ENCODE assay signal across 9 cellular contexts in the genomic region with DNA sequence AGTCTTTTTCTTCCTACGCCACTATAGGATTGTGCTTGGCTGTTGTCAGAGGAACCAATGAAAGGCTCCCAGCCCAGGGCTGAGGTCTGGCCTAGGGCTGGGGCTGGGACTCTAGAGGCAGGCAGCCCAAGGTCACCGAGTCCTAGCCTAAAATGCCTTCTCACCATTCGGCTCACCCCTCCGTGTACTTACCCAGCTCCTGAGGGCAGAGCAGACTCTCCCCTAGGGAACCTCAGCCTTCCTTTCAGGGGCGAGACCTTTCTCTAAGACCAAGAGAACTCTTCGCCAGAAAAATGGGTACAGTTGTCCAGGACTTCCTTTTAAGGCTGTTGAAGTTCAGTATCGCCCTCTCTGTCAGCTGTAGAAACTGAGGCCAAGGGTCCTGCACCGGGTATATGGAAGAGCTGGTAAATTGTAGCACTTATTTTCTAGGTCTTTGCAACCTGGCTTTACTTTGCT. TPM values are rescaled to one million over a fixed set of nuclear protein-coding genes. Genes with fewer than 3 reads are reported as not detected.
DNase-seq lines count a peak whose midpoint lies in the region; ATAC-seq and TF ChIP-seq lines count a peak whose summit lies in the region.
"Had no signal": no experiment of that assay in that cellular context is flagged by ENCODE, and none has a peak within 500 bp of the region (broad histone marks: within the 10 kb centered on the region; RNA-seq: fewer than 3 reads in every experiment).

No MANE protein-coding gene starts in this region.

- no peak for TF ChIP-seq POLR2A in breast epithelium (IDR thresholded peaks at IDR 0.05)
- no peak for TF ChIP-seq POLR2A in upper lobe of left lung (IDR thresholded peaks at IDR 0.05)

- no peak for TF ChIP-seq EP300 in upper lobe of left lung (IDR thresholded peaks at IDR 0.05)

- CTCF ChIA-PET in activated naive CD4-positive, alpha-beta T cell treated with anti-CD3 and anti-CD28 coated beads, Interleukin-2, amount 10 ng/mL, durations not matched to agents 7 days and 5 days (lab: Charles Lee), result no interaction called here

- no CpG with 5 or more reads among the region's 8 CpGs for WGBS in mesendoderm (ENCODE audit: extremely low coverage, insufficient coverage, low lambda C conversion rate)
- WGBS in upper lobe of left lung, 2 donors, result 63 to 72% methylated on average over 6 to 8 of the region's 8 CpGs

- peak overlapping the region; percentile 18 for H4K5ac ChIP-seq in mesendoderm (ENCODE audit: low read length)

- H2BK15ac ChIP-seq in mesendoderm (replicated peaks; ENCODE audit: low read depth), result no peak overlapping the region

- no peak for ATAC-seq in activated naive CD4-positive, alpha-beta T cell treated with anti-CD3 and anti-CD28 coated beads, Interleukin-2, amount 50 U/mL, for 72 hours
- ATAC-seq in upper lobe of left lung (ENCODE audit: low FRiP score in 2 of 2), result no peak
- no peak for ATAC-seq in GM19452 (IDR thresholded peaks at IDR 0.05; ENCODE audit: unreplicated experiment)

- peak overlapping the region; percentile 22 for H2BK5ac ChIP-seq in mesendoderm (ENCODE audit: low read length)

- H3K4me1 ChIP-seq in breast epithelium, result peaks cover 0 to 5% of the 10 kb centered on the region in 2 donors
- peaks cover 6% of the 10 kb centered on the region for H3K4me1 ChIP-seq in mesendoderm (ENCODE audit: control insufficient read depth, low read depth, low read length)
- peaks cover 21 to 38% (median 29%) of the 10 kb centered on the region in 4 donors for H3K4me1 ChIP-seq in upper lobe of left lung

- H3K27me3 ChIP-seq in breast epithelium (no peaks in the 10 kb centered on the region), mesendoderm (ENCODE audit: insufficient read depth, low read length, poor library complexity) (no peaks in the 10 kb centered on the region), upper lobe of left lung (peaks cover 0 to 11% (median 0%) of the 10 kb centered on the region in 4 donors)

- H3K79me2 ChIP-seq in mesendoderm (ENCODE audit: control insufficient read depth, insufficient read depth, low read length), result peaks cover 38% of the 10 kb centered on the region

- no peak overlapping the region for H3K27ac Mint-ChIP-seq in activated naive CD4-positive, alpha-beta T cell treated with anti-CD3 and anti-CD28 coated beads, Interleukin-2, amount 10 ng/mL, durations not matched to agents 7 days and 5 days
- no peak overlapping the region for H3K27ac Mint-ChIP-seq in activated naive CD4-positive, alpha-beta T cell treated with anti-CD3 and anti-CD28 coated beads, Interleukin-2, amount 50 U/mL, for 72 hours

- H3K4me3 ChIP-seq in breast epithelium (peak overlapping the region in 2 of 3 donors; percentile 82 to 93), mesendoderm (ENCODE audit: low read length) (peak overlapping the region; percentile 66), upper lobe of left lung (peak overlapping the region in 3 of 4 donors; percentile 69 to 81 (median 81))

- peak overlapping the region; percentile 83 for H2BK120ac ChIP-seq in mesendoderm (ENCODE audit: low read depth, low read length)

- TF ChIP-seq CTCF in breast epithelium (IDR thresholded peaks at IDR 0.05), result no peak
- no peak for TF ChIP-seq CTCF in upper lobe of left lung (IDR thresholded peaks at IDR 0.05)

- H3K79me1 ChIP-seq in mesendoderm (ENCODE audit: low read length), result peaks cover 3% of the 10 kb centered on the region

- H3K4ac ChIP-seq in mesendoderm (ENCODE audit: low read depth, low read length), result peak overlapping the region; percentile 99

- H2AK5ac ChIP-seq in mesendoderm (ENCODE audit: low read length), result peak overlapping the region; percentile 4

- peak overlapping the region; percentile 85 for H3K56ac ChIP-seq in mesendoderm (ENCODE audit: low read length)

- H3K18ac ChIP-seq in mesendoderm (ENCODE audit: low read length), result peak overlapping the region; percentile 99

- H3K27me3 Mint-ChIP-seq in activated naive CD4-positive, alpha-beta T cell treated with anti-CD3 and anti-CD28 coated beads, Interleukin-2, amount 10 ng/mL, durations not matched to agents 7 days and 5 days, result peaks cover 78% of the 10 kb centered on the region

- peak overlapping the region; percentile 88 to 92 for H3K27ac ChIP-seq in breast epithelium
- peak overlapping the region; percentile 100 for H3K27ac ChIP-seq in mesendoderm (ENCODE audit: low read depth, low read length)
- peak overlapping the region; percentile 92 to 95 (median 94) for H3K27ac ChIP-seq in upper lobe of left lung
- H3K27ac ChIP-seq: C4-2B had no signal

- H3K4me2 ChIP-seq in mesendoderm (ENCODE audit: low read length), result peak overlapping the region; percentile 4

- no peaks in the 10 kb centered on the region for H3K36me3 Mint-ChIP-seq in activated naive CD4-positive, alpha-beta T cell treated with anti-CD3 and anti-CD28 coated beads, Interleukin-2, amount 10 ng/mL, durations not matched to agents 7 days and 5 days
- H3K36me3 Mint-ChIP-seq in activated naive CD4-positive, alpha-beta T cell treated with anti-CD3 and anti-CD28 coated beads, Interleukin-2, amount 50 U/mL, for 72 hours, result no peaks in the 10 kb centered on the region

- H3K9me3 ChIP-seq in breast epithelium (no peaks in the 10 kb centered on the region), upper lobe of left lung (no peaks in the 10 kb centered on the region)

- H3K9ac ChIP-seq in mesendoderm (ENCODE audit: low read length), result peak overlapping the region; percentile 73

- H4K8ac ChIP-seq in mesendoderm (ENCODE audit: low read depth, low read length), result peak overlapping the region; percentile 90

- H3K9me3 Mint-ChIP-seq in activated naive CD4-positive, alpha-beta T cell treated with anti-CD3 and anti-CD28 coated beads, Interleukin-2, amount 10 ng/mL, durations not matched to agents 7 days and 5 days, result no peaks in the 10 kb centered on the region
- H3K9me3 Mint-ChIP-seq in activated naive CD4-positive, alpha-beta T cell treated with anti-CD3 and anti-CD28 coated beads, Interleukin-2, amount 50 U/mL, for 72 hours, result no peaks in the 10 kb centered on the region

- H3K36me3 ChIP-seq in breast epithelium (no peaks in the 10 kb centered on the region), mesendoderm (ENCODE audit: control insufficient read depth, insufficient read depth, low read length) (peaks cover 4% of the 10 kb centered on the region), upper lobe of left lung (no peaks in the 10 kb centered on the region)

- H3K23ac ChIP-seq in mesendoderm (ENCODE audit: low read length), result peak overlapping the region; percentile 48

- peak overlapping the region; percentile 80 for H3K4me3 Mint-ChIP-seq in activated naive CD4-positive, alpha-beta T cell treated with anti-CD3 and anti-CD28 coated beads, Interleukin-2, amount 10 ng/mL, durations not matched to agents 7 days and 5 days

- intact Hi-C loops in breast epithelium (cut with DNase I; ENCODE audit: low total_unique reads), result no loop called here

- peaks cover 32% of the 10 kb centered on the region for H3K4me1 Mint-ChIP-seq in activated naive CD4-positive, alpha-beta T cell treated with anti-CD3 and anti-CD28 coated beads, Interleukin-2, amount 10 ng/mL, durations not matched to agents 7 days and 5 days

- no peak for DNase-seq in activated naive CD4-positive, alpha-beta T cell treated with anti-CD3 and anti-CD28 coated beads, Interleukin-2, amount 10 ng/mL, durations not matched to agents 7 days and 5 days
- no peak for DNase-seq in activated naive CD4-positive, alpha-beta T cell treated with anti-CD3 and anti-CD28 coated beads, Interleukin-2, amount 50 U/mL, for 72 hours (ENCODE audit: low spot score in 2 of 2)
- DNase-seq in breast epithelium (ENCODE audit: low spot score in 2 of 2), result no peak
- DNase-seq in mesendoderm, result no peak
- no peak for DNase-seq in upper lobe of left lung
- DNase-seq in AG20443 (ENCODE audit: low spot score), result no peak
- DNase-seq in NCI-H128 (lab: John Stamatoyannopoulos, UW; ENCODE audit: unreplicated experiment), result no peak

RNA-seq across cellular contexts. Expression of a gene that starts 1.7 kb away (rescaled TPM):
- under 1 TPM; 0.16 to 0.51 TPM for total RNA-seq in activated naive CD4-positive, alpha-beta T cell treated with anti-CD3 and anti-CD28 coated beads, Interleukin-2, amount 50 U/mL, for 72 hours
- total RNA-seq in breast epithelium, result 10 to 100 TPM; 13.0 to 18.0 (median 14.5) TPM
- 72.5 TPM for polyA plus RNA-seq in mesendoderm (2013, experiment 1 of 2)
- 71.1 TPM for polyA plus RNA-seq in mesendoderm (2013, experiment 2 of 2)
- total RNA-seq in upper lobe of left lung, result 10 to 100 TPM; 30.4 to 81.2 (median 43.3) TPM

Comparison
In these comparisons a context has a peak if more than half of its experiments do, and no peak if none do; other contexts are left out.
1. RNA of a gene that starts 1.7 kb away (total RNA-seq): 30.4 to 81.2 TPM in upper lobe of left lung and 13.0 to 18.0 TPM in breast epithelium; 0.16 to 0.51 TPM in activated naive CD4-positive, alpha-beta T cell treated with anti-CD3 and anti-CD28 coated beads, Interleukin-2, amount 50 U/mL, for 72 hours; every median in the first group is over 4 times any median in the second.
2. Peak in every context shown above with its lines, with median percentiles within 50 percentile points of each other: H3K27ac ChIP-seq and H3K4me3 ChIP-seq.